Comparison of ENCODE assay signal across 9 cellular contexts in the genomic region with DNA sequence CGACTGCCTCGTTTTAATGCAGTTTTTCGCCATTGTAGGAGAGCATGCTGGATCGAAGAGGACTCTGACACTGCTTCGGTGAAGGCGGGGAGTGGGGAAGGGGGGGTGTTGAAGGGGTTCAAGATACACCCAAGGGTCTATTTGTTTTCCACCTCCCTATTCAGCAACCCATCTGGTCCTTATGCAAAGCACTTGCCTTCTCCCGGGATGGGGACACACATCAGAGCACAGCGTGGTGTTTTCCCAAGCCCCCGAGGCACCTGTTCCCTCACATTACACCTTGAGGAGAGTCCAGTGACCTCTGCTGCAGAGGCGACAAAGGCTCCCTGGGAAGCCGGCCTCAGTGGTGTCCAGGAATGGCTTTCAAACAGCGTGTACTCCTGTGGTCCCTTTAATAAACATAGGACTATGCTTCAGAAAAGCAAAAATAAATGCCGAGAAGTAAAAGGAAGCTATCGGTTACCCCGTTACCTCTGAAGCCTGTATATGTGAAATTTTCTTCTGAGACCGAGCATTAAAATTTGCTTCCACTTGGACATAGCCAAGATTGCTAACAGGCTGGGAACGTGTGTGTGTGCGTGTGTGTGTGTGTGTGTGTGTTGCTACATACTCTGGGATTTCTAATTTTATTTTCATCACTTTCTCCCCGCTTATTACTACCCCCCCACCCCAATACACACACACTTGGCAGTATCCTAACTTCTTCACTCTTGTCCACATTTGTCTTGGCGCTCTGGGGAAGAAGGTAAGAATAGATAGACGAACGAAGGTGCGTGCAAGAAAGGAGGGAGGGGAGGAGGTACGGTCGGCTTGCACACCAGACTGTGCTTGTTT. TPM values are rescaled to one million over a fixed set of nuclear protein-coding genes. Genes with fewer than 3 reads are reported as not detected.
DNase-seq lines count a peak whose midpoint lies in the region; TF ChIP-seq lines count a peak whose summit lies in the region.
"Had no signal": no experiment of that assay in that cellular context is flagged by ENCODE, and none has a peak within 500 bp of the region (broad histone marks: within the 10 kb centered on the region; RNA-seq: fewer than 3 reads in every experiment).

No MANE protein-coding gene starts in this region.

- peaks cover 56% of the 10 kb centered on the region for H3K27me3 Mint-ChIP-seq in activated CD4-positive, alpha-beta T cell treated with anti-CD3 and anti-CD28 coated beads, Interleukin-2, amount 10 ng/mL, durations not matched to agents 24 days and 14 days
- peaks cover 24% of the 10 kb centered on the region for H3K27me3 Mint-ChIP-seq in dendritic cell treated with granulocyte-macrophage colony-stimulating factor and Interleukin-4, amounts not matched to agents 40 ng/mL and 50 ng/mL, for 4 days

- no peaks in the 10 kb centered on the region for H3K27me3 ChIP-seq in uterus

- no peaks in the 10 kb centered on the region for H3K9me3 Mint-ChIP-seq in activated CD4-positive, alpha-beta T cell treated with anti-CD3 and anti-CD28 coated beads, Interleukin-2, amount 10 ng/mL, durations not matched to agents 24 days and 14 days
- no peaks in the 10 kb centered on the region for H3K9me3 Mint-ChIP-seq in dendritic cell treated with granulocyte-macrophage colony-stimulating factor and Interleukin-4, amounts not matched to agents 40 ng/mL and 50 ng/mL, for 4 days

- no peak for TF ChIP-seq CTCF in uterus (IDR thresholded peaks at IDR 0.05)

- H3K4me1 Mint-ChIP-seq in activated CD4-positive, alpha-beta T cell treated with anti-CD3 and anti-CD28 coated beads, Interleukin-2, amount 10 ng/mL, durations not matched to agents 24 days and 14 days, result peaks cover 14% of the 10 kb centered on the region
- peaks cover 17% of the 10 kb centered on the region for H3K4me1 Mint-ChIP-seq in dendritic cell treated with granulocyte-macrophage colony-stimulating factor and Interleukin-4, amounts not matched to agents 40 ng/mL and 50 ng/mL, for 4 days (ENCODE audit: low read depth)

- intact Hi-C loops in activated CD4-positive, alpha-beta T cell treated with anti-CD3 and anti-CD28 coated beads, Interleukin-2, amount 10 ng/mL, durations not matched to agents 24 days and 14 days (cut with micrococcal nuclease), result loop anchor here (1.0 to 10.0 kb wide), 6 partner anchors 9 to 244 kb away; a partner anchor contains a TSS
- intact Hi-C loops in dendritic cell treated with granulocyte-macrophage colony-stimulating factor and Interleukin-4, amounts not matched to agents 40 ng/mL and 50 ng/mL, for 4 days (cut with micrococcal nuclease), result loop anchor here (2.0 kb wide), 1 partner anchor 92 kb away; a partner anchor contains a TSS
- intact Hi-C loops in uterus (cut with DNase I; ENCODE audit: low total_unique reads), result loop anchor here (10.0 kb wide), 1 partner anchor 196 kb away; no protein-coding TSS in a partner anchor

- peak in 1 of 2 donors; percentile 4 for TF ChIP-seq POLR2A in uterus (IDR thresholded peaks at IDR 0.05)

- H3K36me3 ChIP-seq in mesodermal cell (ENCODE audit: control insufficient read depth, insufficient read depth, low read length), result no peaks in the 10 kb centered on the region
- H3K36me3 ChIP-seq in uterus, result no peaks in the 10 kb centered on the region

- no peaks in the 10 kb centered on the region for H3K36me3 Mint-ChIP-seq in activated CD4-positive, alpha-beta T cell treated with anti-CD3 and anti-CD28 coated beads, Interleukin-2, amount 10 ng/mL, durations not matched to agents 24 days and 14 days (ENCODE audit: low read depth)
- H3K36me3 Mint-ChIP-seq in dendritic cell treated with granulocyte-macrophage colony-stimulating factor and Interleukin-4, amounts not matched to agents 40 ng/mL and 50 ng/mL, for 4 days (ENCODE audit: low read depth), result no peaks in the 10 kb centered on the region

- peak; percentile 64 for DNase-seq in activated CD4-positive, alpha-beta T cell treated with anti-CD3 and anti-CD28 coated beads, Interleukin-2, amount 10 ng/mL, durations not matched to agents 24 days and 14 days
- no peak for DNase-seq in activated CD4-positive, alpha-beta T cell treated with anti-CD3 and anti-CD28 coated beads, Interleukin-2, amount 50 U/mL, for 1 hour
- DNase-seq in OCI-M1 (lab: John Stamatoyannopoulos, UW) (peak; percentile 44), uterus (peak; percentile 23 to 34), AG20443 (ENCODE audit: low spot score) (no peak), RKO (ENCODE audit: low spot score) (no peak)

- peak overlapping the region; percentile 82 for H3K4me3 Mint-ChIP-seq in activated CD4-positive, alpha-beta T cell treated with anti-CD3 and anti-CD28 coated beads, Interleukin-2, amount 10 ng/mL, durations not matched to agents 24 days and 14 days
- peak overlapping the region; percentile 68 for H3K4me3 Mint-ChIP-seq in dendritic cell treated with granulocyte-macrophage colony-stimulating factor and Interleukin-4, amounts not matched to agents 40 ng/mL and 50 ng/mL, for 4 days

- H3K4me1 ChIP-seq in mesodermal cell (ENCODE audit: control insufficient read depth, insufficient read depth, low read length, poor library complexity, severe bottlenecking), result peaks cover 3% of the 10 kb centered on the region
- H3K4me1 ChIP-seq in uterus, result no peaks in the 10 kb centered on the region

- H3K9me3 ChIP-seq in mesodermal cell (ENCODE audit: control insufficient read depth, low read length), result no peaks in the 10 kb centered on the region
- no peaks in the 10 kb centered on the region for H3K9me3 ChIP-seq in uterus

- H3K27ac ChIP-seq in mesodermal cell (ENCODE audit: low read depth, low read length, severe bottlenecking), result no peak overlapping the region
- peak overlapping the region; percentile 93 to 96 for H3K27ac ChIP-seq in uterus

- peak overlapping the region; percentile 68 for H3K27ac Mint-ChIP-seq in activated CD4-positive, alpha-beta T cell treated with anti-CD3 and anti-CD28 coated beads, Interleukin-2, amount 10 ng/mL, durations not matched to agents 24 days and 14 days
- no peak overlapping the region for H3K27ac Mint-ChIP-seq in dendritic cell treated with granulocyte-macrophage colony-stimulating factor and Interleukin-4, amounts not matched to agents 40 ng/mL and 50 ng/mL, for 4 days

- WGBS in mesodermal cell (ENCODE audit: insufficient coverage in 2 of 2), 2 experiments, result 49 to 50% methylated on average over 12 to 15 of the region's 25 CpGs

- H3K4me3 ChIP-seq in mesodermal cell (ENCODE audit: extremely low read depth, insufficient read depth, low read length, poor library complexity, severe bottlenecking) (peak overlapping the region; percentile 56), uterus (peak overlapping the region; percentile 64 to 67)

RNA-seq across cellular contexts. Expression of a gene that starts 53.2 kb away (rescaled TPM):
- not detected in 2 replicates for total RNA-seq in activated CD4-positive, alpha-beta T cell treated with anti-CD3 and anti-CD28 coated beads, Interleukin-2, amount 10 ng/mL, durations not matched to agents 24 days and 14 days
- polyA plus RNA-seq in mesodermal cell (2013, experiment 1 of 2), result not detected
- not detected for polyA plus RNA-seq in mesodermal cell (2013, experiment 2 of 2)
- total RNA-seq in uterus, result not detected
- total RNA-seq: dermis microvascular lymphatic vessel endothelial cell had no signal

Comparison
In these comparisons a context has a peak if more than half of its experiments do, and no peak if none do; other contexts are left out.
1. DNase-seq: peak in activated CD4-positive, alpha-beta T cell treated with anti-CD3 and anti-CD28 coated beads, Interleukin-2, amount 10 ng/mL, durations not matched to agents 24 days and 14 days (single experiment), OCI-M1 (single experiment) and uterus (2 of 2); none in activated CD4-positive, alpha-beta T cell treated with anti-CD3 and anti-CD28 coated beads, Interleukin-2, amount 50 U/mL, for 1 hour (single experiment), AG20443 (single experiment) and RKO (single experiment).